In genomic region chr19:15584541-15585115, GRCh38 we compare ENCODE assay signal across 1 cellular context.
TF ChIP-seq lines count a peak whose summit lies in the region.

No MANE protein-coding gene starts in this region.

TF ChIP-seq in HepG2, 621 proteins besides CTCF, POLR2A, EP300 and RAD21 (continued from another document and continues in another):
- TF ChIP-seq ZHX2 (IDR thresholded peaks at IDR 0.05; ENCODE audit: low read depth) = 0 out of 2 replicates have a peak, but pooled peaks have one; percentile 36
- TF ChIP-seq ZHX2 (CRISPR knock-in tag; IDR thresholded peaks at IDR 0.05; ENCODE audit: borderline replicate concordance) = no peak
- TF ChIP-seq SMC3 (IDR thresholded peaks at IDR 0.05; ENCODE audit: low read length) = peak; percentile 57; the same call in 1 of the 2 replicates
- TF ChIP-seq ZNF614 (CRISPR knock-in tag; IDR thresholded peaks at IDR 0.05; ENCODE audit: borderline replicate concordance) = peak; percentile 54; the same call in 1 of the 2 replicates
- no peak for TF ChIP-seq ZSCAN9 (CRISPR knock-in tag; IDR thresholded peaks at IDR 0.05; ENCODE audit: borderline replicate concordance)
- no peak for TF ChIP-seq NR2F1 (CRISPR knock-in tag; IDR thresholded peaks at IDR 0.05)
- no peak for TF ChIP-seq AKNA (CRISPR knock-in tag; IDR thresholded peaks at IDR 0.05; ENCODE audit: borderline replicate concordance)
- peak; percentile 70 for TF ChIP-seq GABPB1 (CRISPR knock-in tag; IDR thresholded peaks at IDR 0.05)
- TF ChIP-seq ZNF496 (CRISPR knock-in tag; IDR thresholded peaks at IDR 0.05; ENCODE audit: insufficient replicate concordance) = no peak
- peak; percentile 46 for TF ChIP-seq HNRNPLL (IDR thresholded peaks at IDR 0.05; ENCODE audit: low read depth, low read length, poor library complexity, severe bottlenecking)
- TF ChIP-seq YEATS4 (CRISPR knock-in tag; IDR thresholded peaks at IDR 0.05; ENCODE audit: borderline replicate concordance) = peak; percentile 37; the same call in 1 of the 2 replicates
- peak; percentile 66; the same call in 1 of the 2 replicates for TF ChIP-seq ZNF230 (CRISPR knock-in tag; IDR thresholded peaks at IDR 0.05)
- 0 out of 2 replicates have a peak, but pooled peaks have one; percentile 30 for TF ChIP-seq ZBTB4 (CRISPR knock-in tag; IDR thresholded peaks at IDR 0.05; ENCODE audit: borderline replicate concordance)
- peak; percentile 74; the same call in 1 of the 2 replicates for TF ChIP-seq HES4 (CRISPR knock-in tag; IDR thresholded peaks at IDR 0.05; ENCODE audit: borderline replicate concordance)
- peak; percentile 85 for TF ChIP-seq ZBTB7B (CRISPR knock-in tag; IDR thresholded peaks at IDR 0.05)
- no peak for TF ChIP-seq ONECUT2 (CRISPR knock-in tag; IDR thresholded peaks at IDR 0.05)
- 0 out of 2 replicates have a peak, but pooled peaks have one; percentile 43 for TF ChIP-seq MXD1 (CRISPR knock-in tag; IDR thresholded peaks at IDR 0.05)
- no peak for TF ChIP-seq PRPF4 (IDR thresholded peaks at IDR 0.05; ENCODE audit: low read depth, low read length, poor library complexity, severe bottlenecking)
- TF ChIP-seq THAP11 (CRISPR knock-in tag; IDR thresholded peaks at IDR 0.05) = 0 out of 2 replicates have a peak, but pooled peaks have one; percentile 34
- 0 out of 2 replicates have a peak, but pooled peaks have one; percentile 23 for TF ChIP-seq ZNF512B (CRISPR knock-in tag; IDR thresholded peaks at IDR 0.05; ENCODE audit: borderline replicate concordance)
- TF ChIP-seq RARA (CRISPR knock-in tag; IDR thresholded peaks at IDR 0.05) = no peak
- peak; percentile 73 for TF ChIP-seq GFI1 (CRISPR knock-in tag; IDR thresholded peaks at IDR 0.05; ENCODE audit: borderline replicate concordance)
- TF ChIP-seq ZNF784 (CRISPR knock-in tag; IDR thresholded peaks at IDR 0.05; ENCODE audit: borderline replicate concordance) = no peak
- TF ChIP-seq MED8 (CRISPR knock-in tag; IDR thresholded peaks at IDR 0.05; ENCODE audit: insufficient replicate concordance) = no peak
- TF ChIP-seq KDM5B (CRISPR knock-in tag; IDR thresholded peaks at IDR 0.05; ENCODE audit: borderline replicate concordance) = no peak
- TF ChIP-seq ARID2 (CRISPR knock-in tag; IDR thresholded peaks at IDR 0.05; ENCODE audit: borderline replicate concordance) = no peak
- peak; percentile 76 for TF ChIP-seq ZNF687 (CRISPR knock-in tag; IDR thresholded peaks at IDR 0.05)
- 0 out of 2 replicates have a peak, but pooled peaks have one; percentile 9 for TF ChIP-seq MED1 (CRISPR knock-in tag; IDR thresholded peaks at IDR 0.05)
